24 cellular contexts compared by ENCODE assay signal in genomic region chr9:130905125-130905901, GRCh38.
"Had no signal": no experiment of that assay in that cellular context is flagged by ENCODE, and none has a peak within 500 bp of the region (broad histone marks: within the 10 kb centered on the region; RNA-seq: fewer than 3 reads in every experiment).

No MANE protein-coding gene starts in this region.

- H3K4me1 Mint-ChIP-seq: activated CD4-positive, alpha-beta memory T cell treated with anti-CD3 and anti-CD28 coated beads, Interleukin-2, amount 10 ng/mL, durations not matched to agents 7 days and 5 days; activated CD4-positive, alpha-beta T cell treated with anti-CD3 and anti-CD28 coated beads, Interleukin-2, amount 10 ng/mL, durations not matched to agents 7 days and 5 days; naive B cell; stimulated activated effector memory CD8-positive, alpha-beta T cell treated with anti-CD3 and anti-CD28 coated beads, Interleukin-12 subunit alpha, Interleukin-12 subunit beta, amount 100 ng/mL, for 72 hours; WTC11 had no signal

- H3K36me3 Mint-ChIP-seq: activated naive CD4-positive, alpha-beta T cell treated with anti-CD3 and anti-CD28 coated beads, Interleukin-2, amount 50 U/mL, for 72 hours; mesothelial cell of epicardium; naive B cell; stimulated activated effector memory CD8-positive, alpha-beta T cell treated with anti-CD3 and anti-CD28 coated beads, Interleukin-12 subunit alpha, Interleukin-12 subunit beta, amount 100 ng/mL, for 72 hours; WTC11 had no signal

- H3K27ac Mint-ChIP-seq: activated CD4-positive, alpha-beta memory T cell treated with anti-CD3 and anti-CD28 coated beads, Interleukin-2, amount 10 ng/mL, durations not matched to agents 7 days and 5 days; activated CD4-positive, alpha-beta T cell treated with anti-CD3 and anti-CD28 coated beads, Interleukin-2, amount 10 ng/mL, durations not matched to agents 7 days and 5 days; activated naive CD4-positive, alpha-beta T cell treated with anti-CD3 and anti-CD28 coated beads, Interleukin-2, amount 50 U/mL, for 72 hours; activated T-helper 2 cell treated with anti-CD3 and anti-CD28 coated beads, Interferon-gamma antibody, Interleukin-2, Interleukin-4, amounts not matched to agents 10 μg/mL and 5 μg/mL and 100 μg/mL, durations not matched to agents 14 hours and 24 hours and 36 hours; mesothelial cell of epicardium; naive B cell; nephron progenitor cell; stimulated activated effector memory CD8-positive, alpha-beta T cell treated with anti-CD3 and anti-CD28 coated beads, Interleukin-12 subunit alpha, Interleukin-12 subunit beta, amount 100 ng/mL, for 72 hours; WTC11 had no signal

- DNase-seq: activated CD4-positive, alpha-beta memory T cell treated with anti-CD3 and anti-CD28 coated beads, Interleukin-2, amount 10 ng/mL, durations not matched to agents 7 days and 5 days; activated CD4-positive, alpha-beta T cell treated with anti-CD3 and anti-CD28 coated beads for 1 hour; activated CD4-positive, alpha-beta T cell treated with anti-CD3 and anti-CD28 coated beads, Interleukin-2, amount 10 ng/mL, durations not matched to agents 7 days and 5 days; activated CD8-positive, alpha-beta memory T cell treated with anti-CD3 and anti-CD28 coated beads, Interleukin-2, amount 50 U/mL, for 48 hours; activated T-cell treated with anti-CD3 and anti-CD28 coated beads, Interleukin-2, amount 50 U/mL, for 48 hours; central memory CD4-positive, alpha-beta T cell; foreskin keratinocyte; heart left ventricle; hypothalamus; naive B cell; nephron progenitor cell; ovary; retina; sigmoid colon; small intestine; stimulated activated CD4-positive, alpha-beta T cell treated with anti-CD3 and anti-CD28 coated beads, Interleukin-4, amount 100 ng/mL, for 24 hours; T1000; tibial artery; upper lobe of right lung had no signal

- H3K9me3 Mint-ChIP-seq: activated CD4-positive, alpha-beta memory T cell treated with anti-CD3 and anti-CD28 coated beads, Interleukin-2, amount 10 ng/mL, durations not matched to agents 7 days and 5 days; activated CD4-positive, alpha-beta T cell treated with anti-CD3 and anti-CD28 coated beads, Interleukin-2, amount 10 ng/mL, durations not matched to agents 7 days and 5 days; activated naive CD4-positive, alpha-beta T cell treated with anti-CD3 and anti-CD28 coated beads, Interleukin-2, amount 50 U/mL, for 72 hours; activated T-helper 2 cell treated with anti-CD3 and anti-CD28 coated beads, Interferon-gamma antibody, Interleukin-2, Interleukin-4, amounts not matched to agents 10 μg/mL and 5 μg/mL and 100 μg/mL, durations not matched to agents 14 hours and 24 hours and 36 hours; mesothelial cell of epicardium; naive B cell; nephron progenitor cell; stimulated activated effector memory CD8-positive, alpha-beta T cell treated with anti-CD3 and anti-CD28 coated beads, Interleukin-12 subunit alpha, Interleukin-12 subunit beta, amount 100 ng/mL, for 72 hours; WTC11 had no signal

- H3K4me3 Mint-ChIP-seq: activated CD4-positive, alpha-beta memory T cell treated with anti-CD3 and anti-CD28 coated beads, Interleukin-2, amount 10 ng/mL, durations not matched to agents 7 days and 5 days; activated CD4-positive, alpha-beta T cell treated with anti-CD3 and anti-CD28 coated beads, Interleukin-2, amount 10 ng/mL, durations not matched to agents 7 days and 5 days; mesothelial cell of epicardium; naive B cell; nephron progenitor cell; stimulated activated effector memory CD8-positive, alpha-beta T cell treated with anti-CD3 and anti-CD28 coated beads, Interleukin-12 subunit alpha, Interleukin-12 subunit beta, amount 100 ng/mL, for 72 hours; WTC11 had no signal

- ATAC-seq: activated naive CD4-positive, alpha-beta T cell treated with anti-CD3 and anti-CD28 coated beads, Interleukin-2, amount 50 U/mL, for 72 hours; foreskin keratinocyte; heart left ventricle; stimulated activated effector memory CD8-positive, alpha-beta T cell treated with anti-CD3 and anti-CD28 coated beads, Interleukin-12 subunit alpha, Interleukin-12 subunit beta, amount 100 ng/mL, for 72 hours; upper lobe of right lung; WTC11 had no signal

- H3K27me3 Mint-ChIP-seq: activated CD4-positive, alpha-beta memory T cell treated with anti-CD3 and anti-CD28 coated beads, Interleukin-2, amount 10 ng/mL, durations not matched to agents 7 days and 5 days had no signal
